Comparison of ENCODE assay signal across 8 cellular contexts in the genomic region with DNA sequence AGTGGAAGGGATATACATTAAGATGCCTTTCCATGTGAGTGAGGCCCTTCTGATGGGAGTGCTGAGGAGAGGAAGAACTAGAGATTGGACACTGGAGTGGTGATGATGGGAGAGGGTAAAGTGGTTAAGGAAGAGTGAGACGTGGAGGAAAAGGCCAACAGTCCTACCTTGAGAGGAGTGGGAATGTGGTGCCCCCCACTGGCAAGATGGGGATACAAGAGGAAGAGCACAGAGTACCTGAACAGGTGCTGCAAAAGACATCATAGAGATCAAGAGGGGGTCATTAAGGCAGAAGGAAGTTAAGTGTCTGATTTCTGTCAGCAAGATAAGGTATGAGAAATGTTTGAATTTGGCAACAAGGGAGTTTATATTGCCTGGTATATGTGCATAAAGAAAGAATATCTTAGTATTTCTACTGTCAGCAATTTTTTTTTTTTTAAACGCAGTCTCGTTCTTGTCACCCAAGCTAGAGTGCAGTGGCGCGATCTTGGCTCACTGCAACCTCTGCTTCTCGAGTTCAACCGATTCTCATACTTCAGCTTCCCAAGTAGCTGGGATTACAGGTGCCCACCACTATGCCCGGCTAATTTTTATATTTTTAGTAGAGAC. TPM values are rescaled to one million over a fixed set of nuclear protein-coding genes. Genes with fewer than 3 reads are reported as not detected.
A peak's percentile ranks its signal among the peaks of the same experiment; 100 is the strongest.
DNase-seq lines count a peak whose midpoint lies in the region; TF ChIP-seq lines count a peak whose summit lies in the region.

No MANE protein-coding gene starts in this region.

- CTCF ChIA-PET in Caco-2 (lab: Charles Lee), result interaction anchor here (0.5 to 1.2 kb wide), 2 partner anchors 122 to 255 kb away, joined by 3 to 4 read pairs; no protein-coding TSS in a partner anchor

- BruUV-seq in Caco-2 (replicated peaks; lab: Mats Ljungman, UMichigan), result no TSS peak

- H3K4me1 ChIP-seq in Caco-2, result no peaks in the 10 kb centered on the region

- no peaks in the 10 kb centered on the region for H3K27me3 ChIP-seq in Caco-2 (replicated peaks; ENCODE audit: control insufficient read depth, insufficient read depth, low read length)

- no peaks in the 10 kb centered on the region for H3K36me3 ChIP-seq in Caco-2 (ENCODE audit: control insufficient read depth, insufficient read depth, low read length)

- H3K9me3 Mint-ChIP-seq in Caco-2 (ENCODE audit: unreplicated experiment), result no peaks in the 10 kb centered on the region

- H3K4me3 ChIP-seq in Caco-2 (ENCODE audit: low read depth, low read length), result no peak overlapping the region

- no peaks in the 10 kb centered on the region for H3K9me3 ChIP-seq in Caco-2

- peaks cover 7% of the 10 kb centered on the region for H3K4me1 Mint-ChIP-seq in Caco-2 (ENCODE audit: low read depth, unreplicated experiment)

- no peak overlapping the region for H3K4me3 Mint-ChIP-seq in Caco-2 (ENCODE audit: unreplicated experiment)

- H3K36me3 Mint-ChIP-seq in Caco-2 (ENCODE audit: insufficient read depth, unreplicated experiment), result peaks cover 49% of the 10 kb centered on the region

- intact Hi-C loops in Caco-2 (cut with micrococcal nuclease; ENCODE audit: unreplicated experiment) (loop anchor here (1.0 to 10.0 kb wide), 2 partner anchors 215 to 268 kb away; a partner anchor contains a TSS), head of caudate nucleus (cut with DNase I) (no loop called here)

- H3K27ac Mint-ChIP-seq in Caco-2 (ENCODE audit: unreplicated experiment), result no peak overlapping the region

- POLR2A ChIA-PET in Caco-2 (lab: Charles Lee), result interaction anchor here (0.6 kb wide), 1 partner anchor 198 kb away, joined by 3 read pairs; no protein-coding TSS in a partner anchor

- peak; percentile 40 to 66 for TF ChIP-seq CTCF in Caco-2 (IDR thresholded peaks at IDR 0.05; ENCODE audit: insufficient read depth in 1 of 2, low read depth in 1 of 2, low read length in 1 of 2, severe bottlenecking in 1 of 2, unreplicated experiment in 1 of 2)

- no peaks in the 10 kb centered on the region for H3K27me3 Mint-ChIP-seq in Caco-2 (ENCODE audit: insufficient read depth, unreplicated experiment)

- DNase-seq in Caco-2 (peak; percentile 41 to 63), M059J (ENCODE audit: low read depth) (peak; percentile 4), head of caudate nucleus (peak in 38 of 42 donors; percentile 17 to 78 (median 45)), DMS114 treated with DMSO at 0.1 percent for 48 hours (lab: John Stamatoyannopoulos, UW; ENCODE audit: unreplicated experiment) (no peak), inferior parietal cortex (ENCODE audit: extremely low spot score) (no peak), A172 (ENCODE audit: low spot score) (no peak)
- DNase-seq in activated T-cell treated with anti-CD3 and anti-CD28 coated beads, Interleukin-2, amount 50 U/mL, for 1 hour, result peak; percentile 56
- DNase-seq in stimulated activated CD4-positive, alpha-beta T cell treated with anti-CD3 and anti-CD28 coated beads, Interleukin-1b, Interleukin-23, amount 100 ng/mL, for 4 hours (ENCODE audit: low read depth in 2 of 2), result peak; percentile 19 to 25

RNA-seq across cellular contexts. Expression of a gene that starts 34.0 kb away (rescaled TPM):
- total RNA-seq in Caco-2 (2022), result 106 and 133 TPM in 2 replicates
- 88.4 and 94.3 TPM in 2 replicates for total RNA-seq in M059J (2014; rRNA removed; shearing (Covaris generic))
- total RNA-seq in A172 (2014; rRNA removed; shearing (Covaris generic)), result 71.3 and 76.1 TPM in 2 replicates

RNA-seq across cellular contexts. Expression of a gene that starts 37.4 kb away (rescaled TPM):
- total RNA-seq in Caco-2 (2022), result 24.4 and 25.5 TPM in 2 replicates
- 13.3 and 25.7 TPM in 2 replicates for total RNA-seq in M059J (2014; rRNA removed; shearing (Covaris generic))
- 20.7 and 21.2 TPM in 2 replicates for total RNA-seq in A172 (2014; rRNA removed; shearing (Covaris generic))

RNA-seq across cellular contexts. Expression of a gene that starts 53.9 kb away (rescaled TPM):
- 17.0 and 19.3 TPM in 2 replicates for total RNA-seq in Caco-2 (2022)
- total RNA-seq in M059J (2014; rRNA removed; shearing (Covaris generic)), result 14.5 and 28.2 TPM in 2 replicates
- total RNA-seq in A172 (2014; rRNA removed; shearing (Covaris generic)), result 23.9 and 45.5 TPM in 2 replicates

RNA-seq across cellular contexts. Expression of a gene that starts 54.6 kb away (rescaled TPM):
- 184 and 185 TPM in 2 replicates for total RNA-seq in Caco-2 (2022)
- 27.0 and 39.0 TPM in 2 replicates for total RNA-seq in M059J (2014; rRNA removed; shearing (Covaris generic))
- 63.7 and 76.1 TPM in 2 replicates for total RNA-seq in A172 (2014; rRNA removed; shearing (Covaris generic))

Comparison
In these comparisons a context has a peak if more than half of its experiments do, and no peak if none do; other contexts are left out.
1. DNase-seq: peak in Caco-2 (2 of 2), M059J (single experiment), activated T-cell treated with anti-CD3 and anti-CD28 coated beads, Interleukin-2, amount 50 U/mL, for 1 hour (single experiment), head of caudate nucleus (38 of 42) and stimulated activated CD4-positive, alpha-beta T cell treated with anti-CD3 and anti-CD28 coated beads, Interleukin-1b, Interleukin-23, amount 100 ng/mL, for 4 hours (2 of 2); none in DMS114 treated with DMSO at 0.1 percent for 48 hours (single experiment), inferior parietal cortex (single experiment) and A172 (single experiment).